ENCODE assay signal across 9 cellular contexts in the genomic region with DNA sequence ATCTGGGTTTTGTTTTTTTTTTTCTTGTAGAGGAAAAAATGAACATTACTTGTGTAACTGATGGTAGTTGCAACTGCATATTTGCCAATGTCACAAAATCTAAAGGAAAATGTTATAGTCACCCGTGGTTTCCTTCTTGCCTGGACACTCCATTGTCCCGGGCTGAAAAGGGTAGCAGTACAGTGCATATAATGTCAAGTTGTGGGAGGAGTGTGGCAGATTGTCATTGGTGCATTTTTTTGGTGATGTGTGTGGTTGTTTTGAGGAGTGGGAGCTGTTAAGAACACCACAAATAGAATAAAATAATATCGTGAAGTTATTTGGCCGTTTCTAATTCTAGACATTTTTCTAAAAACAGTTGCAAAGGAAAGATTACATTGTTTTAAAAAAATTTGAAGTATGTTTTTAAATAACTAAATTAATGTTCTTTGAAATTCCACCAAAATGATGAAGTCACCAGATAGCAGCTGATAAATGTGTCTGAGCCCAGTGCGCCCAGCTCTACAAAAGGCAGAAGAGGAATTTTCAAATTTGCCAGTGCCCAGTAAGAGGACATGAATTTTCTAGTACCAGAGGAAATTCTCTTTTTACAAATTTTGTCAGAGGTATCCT. TPM values are rescaled to one million over a fixed set of nuclear protein-coding genes. Genes with fewer than 3 reads are reported as not detected.
DNase-seq lines count a peak whose midpoint lies in the region; ATAC-seq and TF ChIP-seq lines count a peak whose summit lies in the region.
"Had no signal": no experiment of that assay in that cellular context is flagged by ENCODE, and none has a peak within 500 bp of the region (broad histone marks: within the 10 kb centered on the region; RNA-seq: fewer than 3 reads in every experiment).

No MANE protein-coding gene starts in this region.

- H3K4me1 Mint-ChIP-seq in HFFc6 (ENCODE audit: low read depth): peaks cover 71% of the 10 kb centered on the region
- peaks cover 45% of the 10 kb centered on the region for H3K4me1 Mint-ChIP-seq in activated naive CD8-positive, alpha-beta T cell (ENCODE audit: low read depth)
- peaks cover 22 to 55% of the 10 kb centered on the region in 2 donors for H3K4me1 Mint-ChIP-seq in immature natural killer cell

- no peak for TF ChIP-seq CTCF in AG09309 (IDR thresholded peaks at IDR 0.05; ENCODE audit: control insufficient read depth, insufficient read depth, low read depth, low read length, missing control alignments)
- no peak for TF ChIP-seq CTCF in HFFc6 (IDR thresholded peaks at IDR 0.05)

- H3K27ac Mint-ChIP-seq in HFFc6 (peak overlapping the region; percentile 75), immature natural killer cell (peak overlapping the region in 3 of 6 donors; percentile 76 to 81 (median 79))
- H3K27ac Mint-ChIP-seq in activated naive CD8-positive, alpha-beta T cell: peak overlapping the region; percentile 87

- H3K4me3 Mint-ChIP-seq in HFFc6: peak overlapping the region; percentile 91
- H3K4me3 Mint-ChIP-seq in activated naive CD8-positive, alpha-beta T cell: peak overlapping the region; percentile 97
- peak overlapping the region; percentile 91 to 95 (median 93) for H3K4me3 Mint-ChIP-seq in immature natural killer cell

- no peaks in the 10 kb centered on the region for H3K9me3 ChIP-seq in stomach smooth muscle (ENCODE audit: control insufficient read depth in 2 of 2, low read length in 2 of 2)

- H3K4me3 ChIP-seq in AG09309 (ENCODE audit: control insufficient read depth, low read depth, low read length): peak overlapping the region; percentile 65
- H3K4me3 ChIP-seq in stomach smooth muscle (ENCODE audit: low read length in 2 of 2): peak overlapping the region; percentile 48 to 86

- peak overlapping the region; percentile 75 for H3K27ac ChIP-seq in stomach smooth muscle (ENCODE audit: low read length)

- H3K9me3 Mint-ChIP-seq in HFFc6 (no peaks in the 10 kb centered on the region), immature natural killer cell (no peaks in the 10 kb centered on the region)
- H3K9me3 Mint-ChIP-seq in activated naive CD8-positive, alpha-beta T cell (ENCODE audit: low read depth): no peaks in the 10 kb centered on the region

- H3K4me1 ChIP-seq in stomach smooth muscle (ENCODE audit: control insufficient read depth, insufficient read depth, low read length): peaks cover 31% of the 10 kb centered on the region

- ATAC-seq in HG02981 (IDR thresholded peaks at IDR 0.05; ENCODE audit: unreplicated experiment) (no peak), HG03196 (IDR thresholded peaks at IDR 0.05; ENCODE audit: unreplicated experiment) (no peak)

- H3K27me3 Mint-ChIP-seq in HFFc6 (ENCODE audit: insufficient read depth): no peaks in the 10 kb centered on the region; the same call in 1 of the 2 replicates
- peaks cover 3% of the 10 kb centered on the region for H3K27me3 Mint-ChIP-seq in activated naive CD8-positive, alpha-beta T cell
- H3K27me3 Mint-ChIP-seq in immature natural killer cell (ENCODE audit: low read depth in 3 of 3): peaks cover 0 to 5% (median 4%) of the 10 kb centered on the region in 3 donors

- no peaks in the 10 kb centered on the region for H3K36me3 ChIP-seq in stomach smooth muscle (ENCODE audit: control insufficient read depth in 2 of 2, insufficient read depth in 2 of 2, low read length in 2 of 2)

- DNase-seq in AG09309 (ENCODE audit: low read depth) (no peak), HFFc6 (peak; percentile 45), immature natural killer cell (no peak), hippocampal formation (lab: John Stamatoyannopoulos, UW) (no peak)

- H3K27me3 ChIP-seq in stomach smooth muscle (ENCODE audit: control insufficient read depth in 1 of 2, insufficient read depth in 2 of 2, low read length in 2 of 2): no peaks in the 10 kb centered on the region

- H3K36me3 Mint-ChIP-seq in HFFc6 (ENCODE audit: low read depth): peaks cover 24% of the 10 kb centered on the region
- peaks cover 7% of the 10 kb centered on the region for H3K36me3 Mint-ChIP-seq in activated naive CD8-positive, alpha-beta T cell
- no peaks in the 10 kb centered on the region for H3K36me3 Mint-ChIP-seq in immature natural killer cell

- H3K9ac ChIP-seq in stomach smooth muscle (ENCODE audit: low read length in 2 of 2): peak overlapping the region; percentile 36 to 81

RNA-seq across cellular contexts. Expression of a gene that starts 1.3 kb away (rescaled TPM):
- 100 to 1,000 TPM in 1 of 6 experiments, 10 to 100 TPM in 5; 67.8 to 103 (median 70.4) TPM for total RNA-seq in HFFc6 (2021; fragmentation: NEBNext Ultra II Directional; extraction: Animal tissue kit (Norgen Biotek cat#: 25700))
- 1 to 10 TPM; 1.2 to 2.7 (median 1.2) TPM for polyA plus RNA-seq in immature natural killer cell

RNA-seq across cellular contexts. Expression of a gene that starts 33.2 kb away (rescaled TPM):
- 10 to 100 TPM in 1 of 6 experiments, 1 to 10 TPM in 5; 5.9 to 10.8 (median 7.1) TPM for total RNA-seq in HFFc6 (2021; fragmentation: NEBNext Ultra II Directional; extraction: Animal tissue kit (Norgen Biotek cat#: 25700))
- not detected for polyA plus RNA-seq in immature natural killer cell
- total RNA-seq: pulmonary artery endothelial cell had no signal
